Comparison of ENCODE assay signal across 8 cellular contexts in genomic region chr3:47380601-47381316, GRCh38.
DNase-seq lines count a peak whose midpoint lies in the region; ATAC-seq and FAIRE-seq lines count a peak whose summit lies in the region.

Gene PTPN23 (plus strand): TSS chr3:47381021. CDS start chr3:47381097, 76 bp downstream.

- H3K36me3 Mint-ChIP-seq in effector memory CD8-positive, alpha-beta T cell (ENCODE audit: insufficient read depth) = peaks cover 22% of the 10 kb centered on the region
- H3K36me3 Mint-ChIP-seq in memory B cell = peaks cover 2% of the 10 kb centered on the region

- peak within 1 kb of the TSS; percentile 95 to 99 for H3K4me3 Mint-ChIP-seq in effector memory CD8-positive, alpha-beta T cell
- peak within 1 kb of the TSS; percentile 98 for H3K4me3 Mint-ChIP-seq in memory B cell

- H3K9me3 Mint-ChIP-seq in effector memory CD8-positive, alpha-beta T cell = no peaks in the 10 kb centered on the region
- H3K9me3 Mint-ChIP-seq in memory B cell = no peaks in the 10 kb centered on the region

- peak within 1 kb of the TSS; percentile 97 to 100 for H3K27ac Mint-ChIP-seq in effector memory CD8-positive, alpha-beta T cell
- peak within 1 kb of the TSS; percentile 97 for H3K27ac Mint-ChIP-seq in memory B cell

- DNase-seq in COLO829 (ENCODE audit: low spot score) (peak; percentile 100), HTR-8/SVneo (ENCODE audit: insufficient read length, low spot score) (peak; percentile 95), NOMO-1 treated with dmso at 0.1 percent for 144 hours (lab: John Stamatoyannopoulos, UW; ENCODE audit: unreplicated experiment) (peak; percentile 99), memory B cell (ENCODE audit: low spot score in 2 of 2) (peak; percentile 97 to 99)
- peak; percentile 97 to 98 (median 97) for DNase-seq in activated CD8-positive, alpha-beta memory T cell treated with anti-CD3 and anti-CD28 coated beads for 48 hours (ENCODE audit: low read depth in 2 of 3, low spot score in 2 of 3)
- peak; percentile 99 for DNase-seq in effector memory CD8-positive, alpha-beta T cell
- peak; percentile 96 for DNase-seq in stimulated activated CD8-positive, alpha-beta memory T cell treated with anti-CD3 and anti-CD28 coated beads, Interleukin-12 subunit alpha, Interleukin-12 subunit beta, amount 100 ng/mL, for 24 hours (ENCODE audit: extremely low read depth)

- ATAC-seq in GM21367 (IDR thresholded peaks at IDR 0.05; ENCODE audit: unreplicated experiment) (peak; percentile 72), memory B cell (ENCODE audit: low read depth) (peak; percentile 72)
- ATAC-seq in effector memory CD8-positive, alpha-beta T cell (replicated peaks) = peak; percentile 75

- peak; percentile 80 for FAIRE-seq in HTR-8/SVneo (lab: Jason Lieb, UNC)

- peaks cover 0 to 2% of the 10 kb centered on the region in 2 donors for H3K27me3 Mint-ChIP-seq in effector memory CD8-positive, alpha-beta T cell
- H3K27me3 Mint-ChIP-seq in memory B cell = peaks cover under 1% of the 10 kb centered on the region

- H3K4me1 Mint-ChIP-seq in effector memory CD8-positive, alpha-beta T cell (ENCODE audit: low read depth in 2 of 2) = peaks cover 41 to 44% of the 10 kb centered on the region in 2 donors
- peaks cover 35% of the 10 kb centered on the region for H3K4me1 Mint-ChIP-seq in memory B cell

Comparison
In these comparisons a context has a peak if more than half of its experiments do, and no peak if none do; other contexts are left out.
1. Peak in every context shown above with its lines: DNase-seq and ATAC-seq.